ENCODE assay signal across 8 cellular contexts in genomic region chr12:46267618-46268348, GRCh38. TPM values are rescaled to one million over a fixed set of nuclear protein-coding genes. Genes with fewer than 3 reads are reported as not detected.
DNase-seq lines count a peak whose midpoint lies in the region; ATAC-seq, FAIRE-seq and TF ChIP-seq lines count a peak whose summit lies in the region.

No MANE protein-coding gene starts in this region.

- H3K9me3 ChIP-seq in HUES6 (ENCODE audit: control insufficient read depth, insufficient read depth, low read depth, low read length), result no peaks in the 10 kb centered on the region
- no peaks in the 10 kb centered on the region for H3K9me3 ChIP-seq in ectodermal cell (ENCODE audit: control insufficient read depth, low read length)
- H3K9me3 ChIP-seq in mucosa of descending colon, result no peaks in the 10 kb centered on the region
- no peaks in the 10 kb centered on the region for H3K9me3 ChIP-seq in stomach smooth muscle (ENCODE audit: control insufficient read depth in 2 of 2, low read length in 2 of 2)

- no peak for FAIRE-seq in H54 (lab: Jason Lieb, UNC)

- H3K4me3 ChIP-seq in BJ (ENCODE audit: low read depth, low read length), result peak overlapping the region; percentile 77
- peak overlapping the region; percentile 86 for H3K4me3 ChIP-seq in HUES6 (ENCODE audit: low read depth, low read length)
- peak overlapping the region; percentile 91 for H3K4me3 ChIP-seq in WI38 (ENCODE audit: low read depth, low read length)
- H3K4me3 ChIP-seq in ectodermal cell (ENCODE audit: insufficient read depth, low read depth, low read length), result peak overlapping the region; percentile 93
- H3K4me3 ChIP-seq in mucosa of descending colon, result peak overlapping the region; percentile 41
- peak overlapping the region; percentile 94 to 99 for H3K4me3 ChIP-seq in stomach smooth muscle (ENCODE audit: low read length in 2 of 2)

- POLR2A ChIA-PET in BJ (lab: Charles Lee), result interaction anchor here (0.6 kb wide), 1 partner anchor 294 kb away, joined by 3 read pairs; no protein-coding TSS in a partner anchor

- H3K27ac ChIP-seq in HUES6 (ENCODE audit: low read depth, low read length) (peak overlapping the region; percentile 98), ectodermal cell (ENCODE audit: insufficient read depth, low read depth, low read length, poor library complexity, severe bottlenecking) (peak overlapping the region; percentile 92), stomach smooth muscle (ENCODE audit: low read length) (peak overlapping the region; percentile 93)

- CTCF ChIA-PET in BJ (lab: Yijun Ruan, JAX), result interaction anchor here (0.7 to 1.3 kb wide), 3 partner anchors 8 to 754 kb away, joined by 3 read pairs; no protein-coding TSS in a partner anchor

- H3K4me1 ChIP-seq in HUES6 (ENCODE audit: control insufficient read depth, insufficient read depth, low read length), result peaks cover 46% of the 10 kb centered on the region
- peaks cover 17% of the 10 kb centered on the region for H3K4me1 ChIP-seq in ectodermal cell (ENCODE audit: control insufficient read depth, insufficient read depth, low read length)
- H3K4me1 ChIP-seq in mucosa of descending colon (ENCODE audit: low read depth), result peaks cover 16% of the 10 kb centered on the region
- H3K4me1 ChIP-seq in stomach smooth muscle (ENCODE audit: control insufficient read depth, insufficient read depth, low read length), result peaks cover 32% of the 10 kb centered on the region

- DNase-seq in BJ (ENCODE audit: low read depth), result no peak
- DNase-seq in mucosa of descending colon, result peak; percentile 41 to 61 (median 57)
- no peak for DNase-seq in H54 (ENCODE audit: insufficient read length, low spot score)
- DNase-seq in HT-29 (ENCODE audit: low spot score), result no peak

- H3K27me3 ChIP-seq in BJ (ENCODE audit: control insufficient read depth, insufficient read depth, low read length) (no peaks in the 10 kb centered on the region), HUES6 (ENCODE audit: control insufficient read depth, insufficient read depth, low read length) (no peaks in the 10 kb centered on the region), ectodermal cell (ENCODE audit: control insufficient read depth, insufficient read depth, low read length, poor library complexity, severe bottlenecking) (no peaks in the 10 kb centered on the region), stomach smooth muscle (ENCODE audit: control insufficient read depth in 1 of 2, insufficient read depth in 2 of 2, low read length in 2 of 2) (no peaks in the 10 kb centered on the region)

- peak overlapping the region; percentile 94 for H3K9ac ChIP-seq in HUES6 (ENCODE audit: low read length)
- H3K9ac ChIP-seq in stomach smooth muscle (ENCODE audit: low read length in 2 of 2), result peak overlapping the region; percentile 88 to 93

- intact Hi-C loops in mucosa of descending colon (cut with DNase I, micrococcal nuclease), result loop anchor here in 1 of 2 donors (5.0 kb wide), 1 partner anchor 45 kb away; no protein-coding TSS in a partner anchor

- TF ChIP-seq POLR2A in H54 (IDR thresholded peaks at IDR 0.05; ENCODE audit: low read depth, low read length), result no peak

- TF ChIP-seq CTCF in BJ (IDR thresholded peaks at IDR 0.05; ENCODE audit: insufficient read depth, low read depth, low read length) (no peak), WI38 (IDR thresholded peaks at IDR 0.05; ENCODE audit: low read depth, low read length) (no peak), mucosa of descending colon (IDR thresholded peaks at IDR 0.05) (no peak)

- 0% methylated on average over 51 of the region's 51 CpGs for WGBS in ectodermal cell, 2 experiments

- peak; percentile 2 for ATAC-seq in mucosa of descending colon

- H3K36me3 ChIP-seq in BJ (ENCODE audit: control insufficient read depth, insufficient read depth, low read length), result no peaks in the 10 kb centered on the region
- H3K36me3 ChIP-seq in HUES6 (ENCODE audit: control insufficient read depth, insufficient read depth, low read length), result no peaks in the 10 kb centered on the region
- H3K36me3 ChIP-seq in ectodermal cell (ENCODE audit: control insufficient read depth, insufficient read depth, low read length), result no peaks in the 10 kb centered on the region
- no peaks in the 10 kb centered on the region for H3K36me3 ChIP-seq in mucosa of descending colon (ENCODE audit: low read depth)
- H3K36me3 ChIP-seq in stomach smooth muscle (ENCODE audit: control insufficient read depth in 2 of 2, insufficient read depth in 2 of 2, low read length in 2 of 2), result no peaks in the 10 kb centered on the region

RNA-seq across cellular contexts. Expression of gene SLC38A1, which starts 1.1 kb away (rescaled TPM):
- polyA plus RNA-seq in BJ (2011; rRNA removed), result 76.8 and 139 TPM in 2 replicates
- polyA minus RNA-seq in BJ (2011; rRNA and poly(A)+ RNA removed), result 114 and 123 TPM in 2 replicates
- 116 TPM for polyA plus RNA-seq in ectodermal cell (2013, experiment 1 of 4)
- polyA plus RNA-seq in ectodermal cell (2013, experiment 2 of 4), result 127 TPM
- polyA plus RNA-seq in ectodermal cell (2013, experiment 3 of 4), result 96.9 TPM
- 103 TPM for polyA plus RNA-seq in ectodermal cell (2013, experiment 4 of 4)
- total RNA-seq in mucosa of descending colon, result 100 to 1,000 TPM; 116 to 157 (median 132) TPM
- 57.1 and 58.6 TPM in 2 replicates for total RNA-seq in HT-29 (2014; rRNA removed; shearing (Covaris generic))

Comparison
In these comparisons a context has a peak if more than half of its experiments do, and no peak if none do; other contexts are left out.
1. DNase-seq: peak in mucosa of descending colon (3 of 3); none in BJ (single experiment), H54 (single experiment) and HT-29 (single experiment).
2. H3K4me3 ChIP-seq: peak in every context shown above with its lines; median percentile 96 in stomach smooth muscle; 93 in ectodermal cell; 91 in WI38; 86 in HUES6; 77 in BJ; 41 in mucosa of descending colon.
3. Peak in every context shown above with its lines, with median percentiles within 50 percentile points of each other: H3K27ac ChIP-seq.